In genomic region chr13:20192470-20193141, GRCh38 we compare ENCODE assay signal across 9 cellular contexts. TPM values are rescaled to one million over a fixed set of nuclear protein-coding genes. Genes with fewer than 3 reads are reported as not detected.
DNase-seq lines count a peak whose midpoint lies in the region; ATAC-seq and TF ChIP-seq lines count a peak whose summit lies in the region.
"Had no signal": no experiment of that assay in that cellular context is flagged by ENCODE, and none has a peak within 500 bp of the region (broad histone marks: within the 10 kb centered on the region; RNA-seq: fewer than 3 reads in every experiment).

Gene GJB2 (minus strand): TSS chr13:20192938. CDS start chr13:20189581, 3,357 bp downstream.

- intact Hi-C loops in heart right ventricle (cut with DNase I) (loop anchor here in 3 of 10 donors (10.0 kb wide), 2 partner anchors 302 to 732 kb away; no protein-coding TSS in a partner anchor), sciatic nerve (cut with DNase I) (loop anchor here (10.0 kb wide), 1 partner anchor 292 kb away; no protein-coding TSS in a partner anchor)

- ATAC-seq in heart right ventricle (peak in 5 of 8 donors; percentile 37 to 53 (median 43)), sciatic nerve (peak; percentile 29), GM21576 (IDR thresholded peaks at IDR 0.05; ENCODE audit: unreplicated experiment) (no peak), GM21528 (IDR thresholded peaks at IDR 0.05; ENCODE audit: low FRiP score, unreplicated experiment) (no peak), HG03039 (IDR thresholded peaks at IDR 0.05; ENCODE audit: unreplicated experiment) (no peak)

- H3K27ac ChIP-seq in WERI-Rb-1 (no peak within 1 kb of the TSS), heart right ventricle (no peak within 1 kb of the TSS)

- no peak for TF ChIP-seq CTCF in WERI-Rb-1 (IDR thresholded peaks at IDR 0.05; ENCODE audit: low read depth, low read length)
- no peak for TF ChIP-seq CTCF in heart right ventricle (IDR thresholded peaks at IDR 0.05)

- H3K9me3 ChIP-seq in WERI-Rb-1 (ENCODE audit: severe bottlenecking): peaks cover 11% of the 10 kb centered on the region
- no peaks in the 10 kb centered on the region for H3K9me3 ChIP-seq in heart right ventricle

- 0 to 1% methylated on average over 81 to 91 of the region's 91 CpGs for WGBS in heart right ventricle, 2 donors

- H3K4me3 ChIP-seq in H7 (ENCODE audit: insufficient read depth, low read depth, low read length) (peak within 1 kb of the TSS; percentile 39), WERI-Rb-1 (ENCODE audit: low read depth, low read length) (peak within 1 kb of the TSS; percentile 27), heart right ventricle (peak within 1 kb of the TSS; percentile 31 to 72 (median 62))

- peaks cover 3 to 39% (median 23%) of the 10 kb centered on the region in 9 donors for H3K4me1 ChIP-seq in heart right ventricle

- H3K36me3 ChIP-seq in H7 (replicated peaks; ENCODE audit: control insufficient read depth, insufficient read depth, low read length) (no peaks in the 10 kb centered on the region), WERI-Rb-1 (no peaks in the 10 kb centered on the region), heart right ventricle (no peaks in the 10 kb centered on the region)

- DNase-seq in H7: peak; percentile 78
- DNase-seq in WERI-Rb-1: no peak
- peak in 1 of 2 donors; percentile 23 for DNase-seq in heart right ventricle
- DNase-seq in sciatic nerve (ENCODE audit: low spot score): no peak
- DNase-seq in DMS79 (lab: John Stamatoyannopoulos, UW): no peak

- H3K27me3 ChIP-seq in H7 (ENCODE audit: control insufficient read depth, insufficient read depth, low read length): peaks cover 82% of the 10 kb centered on the region
- peaks cover 98% of the 10 kb centered on the region for H3K27me3 ChIP-seq in WERI-Rb-1 (ENCODE audit: insufficient read depth, low read depth, severe bottlenecking)
- peaks cover 17 to 73% (median 58%) of the 10 kb centered on the region in 7 donors for H3K27me3 ChIP-seq in heart right ventricle

RNA-seq across cellular contexts. Expression of gene GJB2, which starts in this region (rescaled TPM):
- 0.07 TPM in 1 of 2 replicates, not detected in the other for total RNA-seq in H7 (2014; rRNA removed; shearing (Covaris generic))
- total RNA-seq in heart right ventricle (under 1 TPM in 9 of 10 donors, not detected in 1; 0.09 to 0.44 (median 0.21) TPM), sciatic nerve (6.4 TPM)
- polyA plus RNA-seq in heart right ventricle: under 1 TPM; 0.29 to 0.90 TPM
- total RNA-seq: SK-MEL-5 had no signal

Comparison
In these comparisons a context has a peak if more than half of its experiments do, and no peak if none do; other contexts are left out.
1. Peak in DNase-seq and H3K4me3 ChIP-seq in H7; RNA of the gene not detected or under 1 TPM.
2. Peak in ATAC-seq and H3K4me3 ChIP-seq in heart right ventricle; RNA of the gene not detected or under 1 TPM.